ENCODE assay signal across 1 cellular context in the genomic region with DNA sequence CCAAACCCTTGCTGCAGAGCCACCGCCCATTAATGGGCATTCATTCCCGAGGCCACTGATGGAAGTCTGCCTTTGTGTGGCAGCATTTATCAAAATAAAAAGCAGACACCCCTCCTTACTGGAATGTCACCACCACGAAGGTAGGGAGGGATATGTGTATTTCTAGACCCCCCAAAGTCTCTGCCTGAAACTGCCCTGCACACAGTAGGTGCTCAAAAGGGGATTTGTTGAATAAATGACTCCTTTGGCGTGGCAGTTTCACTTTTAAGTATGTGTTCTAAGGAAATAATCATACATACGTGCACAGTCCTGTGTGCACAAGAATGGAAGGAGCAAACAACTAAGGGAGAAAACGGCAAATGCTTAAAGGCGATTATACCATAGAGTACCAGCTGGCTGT.
TF ChIP-seq lines count a peak whose summit lies in the region.

No MANE protein-coding gene starts in this region.

TF ChIP-seq in HepG2, 621 proteins besides CTCF, POLR2A, EP300 and RAD21:
- TF ChIP-seq ZC3H4 (CRISPR knock-in tag; IDR thresholded peaks at IDR 0.05; ENCODE audit: borderline replicate concordance) (0 out of 2 replicates have a peak, but pooled peaks have one; percentile 11), ZKSCAN1 (IDR thresholded peaks at IDR 0.05; ENCODE audit: low read length) (peak; percentile 74; the same call in 1 of the 2 replicates), ZNF784 (CRISPR knock-in tag; IDR thresholded peaks at IDR 0.05; ENCODE audit: borderline replicate concordance) (no peak)
